24 cellular contexts compared by ENCODE assay signal in the genomic region with DNA sequence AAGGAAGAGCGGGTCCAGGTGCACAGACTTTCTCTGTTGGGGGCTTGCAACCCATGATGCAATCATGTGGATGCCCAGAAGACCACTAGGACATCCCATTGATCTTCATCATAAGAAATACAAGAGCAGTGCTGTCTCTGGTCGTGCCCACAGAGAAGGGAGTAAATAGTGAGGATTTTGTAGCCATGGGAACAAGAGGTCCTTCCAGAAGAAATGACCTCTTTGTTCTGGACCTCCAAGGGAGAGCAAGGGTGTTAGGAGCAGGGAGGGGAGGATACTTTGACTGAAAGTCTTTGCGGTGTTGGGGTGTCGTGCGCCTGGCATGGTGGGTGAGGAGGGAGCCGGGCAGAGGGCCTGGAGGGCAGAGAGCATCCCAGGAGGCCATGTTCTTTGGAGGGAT. TPM values are rescaled to one million over a fixed set of nuclear protein-coding genes. Genes with fewer than 3 reads are reported as not detected.
DNase-seq lines count a peak whose midpoint lies in the region; ATAC-seq and TF ChIP-seq lines count a peak whose summit lies in the region.
"Had no signal": no experiment of that assay in that cellular context is flagged by ENCODE, and none has a peak within 500 bp of the region (broad histone marks: within the 10 kb centered on the region; RNA-seq: fewer than 3 reads in every experiment).

No MANE protein-coding gene starts in this region.

- H3K36me3 Mint-ChIP-seq in neural progenitor cell, result no peaks in the 10 kb centered on the region
- H3K36me3 Mint-ChIP-seq in naive thymus-derived CD4-positive, alpha-beta T cell, result peaks cover 0 to 3% (median 0%) of the 10 kb centered on the region in 5 donors
- H3K36me3 Mint-ChIP-seq: CD4-positive, alpha-beta memory T cell had no signal

- intact Hi-C loops in right cardiac atrium (cut with DNase I), result no loop called here
- intact Hi-C loops in naive thymus-derived CD4-positive, alpha-beta T cell (cut with micrococcal nuclease), result no loop called here

- peak overlapping the region; percentile 51 for H3K27ac Mint-ChIP-seq in neural progenitor cell
- no peak overlapping the region for H3K27ac Mint-ChIP-seq in naive thymus-derived CD4-positive, alpha-beta T cell
- H3K27ac Mint-ChIP-seq: CD4-positive, alpha-beta memory T cell; HFFc6 had no signal

- no peak overlapping the region for H3K9ac ChIP-seq in neural progenitor cell
- H3K9ac ChIP-seq: BLaER1 treated with 17β-estradiol and CSF1 and Interleukin-3, amounts not matched to agents 10 nM and 100 nM; SK-N-SH had no signal

- TF ChIP-seq CTCF in neural progenitor cell (IDR thresholded peaks at IDR 0.05), result no peak

- no peak for ATAC-seq in right cardiac atrium
- no peak for ATAC-seq in naive thymus-derived CD4-positive, alpha-beta T cell
- ATAC-seq: GM12878 had no signal

- WGBS in right cardiac atrium, result 81% methylated on average over 6 of the region's 6 CpGs

- H3K9me3 ChIP-seq in neural progenitor cell (ENCODE audit: low read depth) (no peaks in the 10 kb centered on the region), right cardiac atrium (ENCODE audit: control insufficient read depth, low read length) (no peaks in the 10 kb centered on the region)
- no peaks in the 10 kb centered on the region for H3K9me3 ChIP-seq in naive thymus-derived CD4-positive, alpha-beta T cell (ENCODE audit: control insufficient read depth in 2 of 3, low read length in 3 of 3)
- H3K9me3 ChIP-seq: SK-N-SH had no signal

- H3K27ac ChIP-seq in angular gyrus (ENCODE audit: low read depth, low read length), result peak overlapping the region; percentile 86
- H3K27ac ChIP-seq in neural progenitor cell, result no peak overlapping the region
- H3K27ac ChIP-seq in right cardiac atrium (ENCODE audit: low read length), result no peak overlapping the region
- no peak overlapping the region for H3K27ac ChIP-seq in naive thymus-derived CD4-positive, alpha-beta T cell (ENCODE audit: low read depth, low read length)
- H3K27ac ChIP-seq: BLaER1 treated with 17β-estradiol and CSF1 and Interleukin-3, amounts not matched to agents 10 nM and 100 nM; RWPE1 had no signal

- H3K4me3 Mint-ChIP-seq in neural progenitor cell, result peak overlapping the region; percentile 0
- no peak overlapping the region for H3K4me3 Mint-ChIP-seq in naive thymus-derived CD4-positive, alpha-beta T cell
- H3K4me3 Mint-ChIP-seq: CD4-positive, alpha-beta memory T cell; HFFc6 had no signal

- DNase-seq in globus pallidus (ENCODE audit: low spot score), result peak; percentile 74
- no peak for DNase-seq in neural progenitor cell (ENCODE audit: low spot score)
- DNase-seq in NCI-H128 (lab: John Stamatoyannopoulos, UW; ENCODE audit: unreplicated experiment), result no peak
- no peak for DNase-seq in 8988T
- no peak for DNase-seq in right cardiac atrium
- DNase-seq in naive thymus-derived CD4-positive, alpha-beta T cell, result no peak
- DNase-seq: ACHN; CD4-positive, alpha-beta memory T cell; DND-41; HFFc6; KBM-7; MM.1S; NCI-H1048; NCI-H1436; NCI-H187 treated with DMSO at 0.1 percent for 48 hours; NCI-H2227 treated with DMSO at 0.1 percent for 48 hours; NCI-H510A; NCI-H748 treated with DMSO at 0.1 percent for 48 hours; SHP77 treated with DMSO at 0.1 percent for 48 hours; SK-N-SH had no signal

- H3K27me3 ChIP-seq in neural progenitor cell (peaks cover 73% of the 10 kb centered on the region), right cardiac atrium (ENCODE audit: control insufficient read depth, insufficient read depth) (no peaks in the 10 kb centered on the region)
- no peaks in the 10 kb centered on the region for H3K27me3 ChIP-seq in naive thymus-derived CD4-positive, alpha-beta T cell (ENCODE audit: control insufficient read depth in 2 of 2, insufficient read depth in 2 of 2, low read length in 2 of 2)

- POLR2A ChIA-PET in naive thymus-derived CD4-positive, alpha-beta T cell (lab: Charles Lee), result no interaction called here

- CTCF ChIA-PET in naive thymus-derived CD4-positive, alpha-beta T cell (lab: Charles Lee), result no interaction called here

- H3K4me3 ChIP-seq in neural progenitor cell (no peak overlapping the region), right cardiac atrium (ENCODE audit: low read length) (no peak overlapping the region)
- H3K4me3 ChIP-seq in naive thymus-derived CD4-positive, alpha-beta T cell (ENCODE audit: low read length), result no peak overlapping the region
- H3K4me3 ChIP-seq: BLaER1 treated with 17β-estradiol and CSF1 and Interleukin-3, amounts not matched to agents 10 nM and 100 nM; GM12878 had no signal

- H2AFZ ChIP-seq in neural progenitor cell (replicated peaks), result no peak overlapping the region

- H3F3A ChIP-seq in neural progenitor cell (ENCODE audit: low read depth), result no peaks in the 10 kb centered on the region

- peaks cover 21% of the 10 kb centered on the region for H3K4me1 Mint-ChIP-seq in neural progenitor cell
- peaks cover 0 to 11% (median 0%) of the 10 kb centered on the region in 7 donors for H3K4me1 Mint-ChIP-seq in naive thymus-derived CD4-positive, alpha-beta T cell
- H3K4me1 Mint-ChIP-seq: CD4-positive, alpha-beta memory T cell had no signal

- no peaks in the 10 kb centered on the region for H3K79me2 ChIP-seq in neural progenitor cell (ENCODE audit: low read depth)

- H3K36me3 ChIP-seq in neural progenitor cell, result no peaks in the 10 kb centered on the region
- no peaks in the 10 kb centered on the region for H3K36me3 ChIP-seq in naive thymus-derived CD4-positive, alpha-beta T cell (ENCODE audit: control insufficient read depth in 2 of 3, insufficient read depth in 3 of 3, low read length in 3 of 3)
- H3K36me3 ChIP-seq: BLaER1 treated with 17β-estradiol and CSF1 and Interleukin-3, amounts not matched to agents 10 nM and 100 nM had no signal

- H3K27me3 Mint-ChIP-seq in neural progenitor cell (ENCODE audit: insufficient read depth, low read depth), result peaks cover 17% of the 10 kb centered on the region
- H3K27me3 Mint-ChIP-seq in naive thymus-derived CD4-positive, alpha-beta T cell, result peaks cover 10 to 63% (median 34%) of the 10 kb centered on the region in 5 donors

- H3K4me1 ChIP-seq in neural progenitor cell (no peaks in the 10 kb centered on the region), right cardiac atrium (ENCODE audit: control insufficient read depth, insufficient read depth, low read length) (no peaks in the 10 kb centered on the region)
- H3K4me1 ChIP-seq in naive thymus-derived CD4-positive, alpha-beta T cell (ENCODE audit: control insufficient read depth in 2 of 2, insufficient read depth in 2 of 2, low read length in 2 of 2), result peaks cover 0 to 6% of the 10 kb centered on the region in 2 donors

- H3K4me2 ChIP-seq in neural progenitor cell, result no peak overlapping the region
- H3K4me2 ChIP-seq: BLaER1 treated with 17β-estradiol and CSF1 and Interleukin-3, amounts not matched to agents 10 nM and 100 nM; SK-N-SH had no signal

- H3K9me3 Mint-ChIP-seq in neural progenitor cell, result no peaks in the 10 kb centered on the region
- H3K9me3 Mint-ChIP-seq in naive thymus-derived CD4-positive, alpha-beta T cell, result peaks cover 0 to 8% (median 0%) of the 10 kb centered on the region in 11 donors
- H3K9me3 Mint-ChIP-seq: CD4-positive, alpha-beta memory T cell; HFFc6 had no signal

- no peaks in the 10 kb centered on the region for H4K20me1 ChIP-seq in neural progenitor cell (ENCODE audit: low read depth)

RNA-seq across cellular contexts. Expression of a gene that starts 55.0 kb away (rescaled TPM):
- total RNA-seq in neural progenitor cell (ENCODE audit: low replicate concordance) (not detected in 2 replicates), right cardiac atrium (under 1 TPM in 2 of 4 donors, not detected in 2; 0.11 to 0.35 TPM)
- 0.16 TPM for polyA plus RNA-seq in right cardiac atrium
- not detected for total RNA-seq in naive thymus-derived CD4-positive, alpha-beta T cell
- not detected for polyA plus RNA-seq in naive thymus-derived CD4-positive, alpha-beta T cell
- total RNA-seq: CD4-positive, alpha-beta memory T cell; GM12878; HFFc6 had no signal
- polyA plus RNA-seq: CD4-positive, alpha-beta memory T cell; GM12878 had no signal
